Comparison of ENCODE assay signal across 8 cellular contexts in genomic region chr16:711548-712320, GRCh38. TPM values are rescaled to one million over a fixed set of nuclear protein-coding genes. Genes with fewer than 3 reads are reported as not detected.
DNase-seq lines count a peak whose midpoint lies in the region; ATAC-seq lines count a peak whose summit lies in the region.

No MANE protein-coding gene starts in this region.

- DNase-seq in SIG-M5 treated with dmso at 0.1 percent for 504 hours (lab: John Stamatoyannopoulos, UW; ENCODE audit: unreplicated experiment), result peak; percentile 39
- no peak for DNase-seq in SIG-M5 (lab: John Stamatoyannopoulos, UW)
- peak; percentile 65 for DNase-seq in NCI-H460 (ENCODE audit: extremely low read depth, low read depth)
- DNase-seq in activated CD8-positive, alpha-beta T cell treated with anti-CD3 and anti-CD28 coated beads, Interleukin-2, amount 10 ng/mL, durations not matched to agents 7 days and 5 days, result peak; percentile 85
- peak; percentile 90 for DNase-seq in ecto neural progenitor cell (ENCODE audit: low spot score)
- DNase-seq in medulla oblongata (ENCODE audit: extremely low spot score), result peak; percentile 77
- peak; percentile 58 to 63 for DNase-seq in stimulated activated CD8-positive, alpha-beta memory T cell treated with anti-CD3 and anti-CD28 coated beads, Interleukin-4, amount 100 ng/mL, for 1 hour (ENCODE audit: low read depth in 2 of 2, low spot score in 1 of 2)

- no peak overlapping the region for H3K27ac Mint-ChIP-seq in activated CD8-positive, alpha-beta T cell treated with anti-CD3 and anti-CD28 coated beads, Interleukin-2, amount 10 ng/mL, durations not matched to agents 7 days and 5 days

- H3K36me3 Mint-ChIP-seq in activated CD8-positive, alpha-beta T cell treated with anti-CD3 and anti-CD28 coated beads, Interleukin-2, amount 10 ng/mL, durations not matched to agents 7 days and 5 days (ENCODE audit: low read depth), result no peaks in the 10 kb centered on the region

- H3K9me3 Mint-ChIP-seq in activated CD8-positive, alpha-beta T cell treated with anti-CD3 and anti-CD28 coated beads, Interleukin-2, amount 10 ng/mL, durations not matched to agents 7 days and 5 days (ENCODE audit: insufficient read depth), result no peaks in the 10 kb centered on the region

- POLR2A ChIA-PET in activated CD8-positive, alpha-beta T cell treated with anti-CD3 and anti-CD28 coated beads, Interleukin-2, amount 10 ng/mL, durations not matched to agents 7 days and 5 days (lab: Charles Lee), result no interaction called here

- ATAC-seq in activated CD8-positive, alpha-beta T cell treated with anti-CD3 and anti-CD28 coated beads, Interleukin-2, amount 10 ng/mL, durations not matched to agents 7 days and 5 days, result peak; percentile 65
- ATAC-seq in HG03097 (IDR thresholded peaks at IDR 0.05; ENCODE audit: low FRiP score, unreplicated experiment), result no peak

- H3K4me1 Mint-ChIP-seq in activated CD8-positive, alpha-beta T cell treated with anti-CD3 and anti-CD28 coated beads, Interleukin-2, amount 10 ng/mL, durations not matched to agents 7 days and 5 days (ENCODE audit: low read depth), result peaks cover 11% of the 10 kb centered on the region

- CTCF ChIA-PET in activated CD8-positive, alpha-beta T cell treated with anti-CD3 and anti-CD28 coated beads, Interleukin-2, amount 10 ng/mL, durations not matched to agents 7 days and 5 days (lab: Charles Lee), result interaction anchor here (0.7 to 3.7 kb wide), 19 partner anchors 9 to 345 kb away, joined by 3 to 51 read pairs (median 4); partner anchors contain the start of genes ANTKMT, CHTF18, CIAO3 and RPUSD1

- peaks cover 24% of the 10 kb centered on the region for H3K27me3 Mint-ChIP-seq in activated CD8-positive, alpha-beta T cell treated with anti-CD3 and anti-CD28 coated beads, Interleukin-2, amount 10 ng/mL, durations not matched to agents 7 days and 5 days (ENCODE audit: low read depth)

- no peak overlapping the region for H3K4me3 Mint-ChIP-seq in activated CD8-positive, alpha-beta T cell treated with anti-CD3 and anti-CD28 coated beads, Interleukin-2, amount 10 ng/mL, durations not matched to agents 7 days and 5 days

RNA-seq across cellular contexts. Expression of gene METRN, which starts 3.2 kb away (rescaled TPM):
- total RNA-seq in NCI-H460 (2014; rRNA removed; shearing (Covaris generic)), result 30.3 and 61.8 TPM in 2 replicates
- polyA plus RNA-seq in NCI-H460 (2014; cell fraction: nucleus; rRNA removed), result 187 and 277 TPM in 2 replicates
- 10 to 100 TPM in 1 of 2 experiments, 1 to 10 TPM in 1; 8.1 to 10.6 TPM for total RNA-seq in activated CD8-positive, alpha-beta T cell treated with anti-CD3 and anti-CD28 coated beads, Interleukin-2, amount 10 ng/mL, durations not matched to agents 7 days and 5 days

RNA-seq across cellular contexts. Expression of gene FBXL16, which starts 6.1 kb away (rescaled TPM):
- total RNA-seq in NCI-H460 (2014; rRNA removed; shearing (Covaris generic)), result 1.7 and 2.0 TPM in 2 replicates
- 0.81 and 2.8 TPM in 2 replicates for polyA plus RNA-seq in NCI-H460 (2014; cell fraction: nucleus; rRNA removed)
- 1 to 10 TPM; 5.9 to 7.3 TPM for total RNA-seq in activated CD8-positive, alpha-beta T cell treated with anti-CD3 and anti-CD28 coated beads, Interleukin-2, amount 10 ng/mL, durations not matched to agents 7 days and 5 days

RNA-seq across cellular contexts. Expression of gene ANTKMT, which starts 9.2 kb away (rescaled TPM):
- 19.9 and 22.9 TPM in 2 replicates for total RNA-seq in NCI-H460 (2014; rRNA removed; shearing (Covaris generic))
- polyA plus RNA-seq in NCI-H460 (2014; cell fraction: nucleus; rRNA removed), result 120 and 124 TPM in 2 replicates
- total RNA-seq in activated CD8-positive, alpha-beta T cell treated with anti-CD3 and anti-CD28 coated beads, Interleukin-2, amount 10 ng/mL, durations not matched to agents 7 days and 5 days, result 10 to 100 TPM; 12.3 to 14.2 TPM

RNA-seq across cellular contexts. Expression of gene CCDC78, which starts 14.5 kb away (rescaled TPM):
- total RNA-seq in NCI-H460 (2014; rRNA removed; shearing (Covaris generic)), result 4.1 and 4.5 TPM in 2 replicates
- 223 and 231 TPM in 2 replicates for polyA plus RNA-seq in NCI-H460 (2014; cell fraction: nucleus; rRNA removed)
- 1 to 10 TPM; 3.9 TPM for total RNA-seq in activated CD8-positive, alpha-beta T cell treated with anti-CD3 and anti-CD28 coated beads, Interleukin-2, amount 10 ng/mL, durations not matched to agents 7 days and 5 days

RNA-seq across cellular contexts. Expression of gene HAGHL, which starts 15.2 kb away (rescaled TPM):
- 9.3 and 11.7 TPM in 2 replicates for total RNA-seq in NCI-H460 (2014; rRNA removed; shearing (Covaris generic))
- 118 and 143 TPM in 2 replicates for polyA plus RNA-seq in NCI-H460 (2014; cell fraction: nucleus; rRNA removed)
- total RNA-seq in activated CD8-positive, alpha-beta T cell treated with anti-CD3 and anti-CD28 coated beads, Interleukin-2, amount 10 ng/mL, durations not matched to agents 7 days and 5 days, result 10 to 100 TPM in 1 of 2 experiments, 1 to 10 TPM in 1; 8.4 to 11.2 TPM
